ENCODE assay signal across 8 cellular contexts in the genomic region with DNA sequence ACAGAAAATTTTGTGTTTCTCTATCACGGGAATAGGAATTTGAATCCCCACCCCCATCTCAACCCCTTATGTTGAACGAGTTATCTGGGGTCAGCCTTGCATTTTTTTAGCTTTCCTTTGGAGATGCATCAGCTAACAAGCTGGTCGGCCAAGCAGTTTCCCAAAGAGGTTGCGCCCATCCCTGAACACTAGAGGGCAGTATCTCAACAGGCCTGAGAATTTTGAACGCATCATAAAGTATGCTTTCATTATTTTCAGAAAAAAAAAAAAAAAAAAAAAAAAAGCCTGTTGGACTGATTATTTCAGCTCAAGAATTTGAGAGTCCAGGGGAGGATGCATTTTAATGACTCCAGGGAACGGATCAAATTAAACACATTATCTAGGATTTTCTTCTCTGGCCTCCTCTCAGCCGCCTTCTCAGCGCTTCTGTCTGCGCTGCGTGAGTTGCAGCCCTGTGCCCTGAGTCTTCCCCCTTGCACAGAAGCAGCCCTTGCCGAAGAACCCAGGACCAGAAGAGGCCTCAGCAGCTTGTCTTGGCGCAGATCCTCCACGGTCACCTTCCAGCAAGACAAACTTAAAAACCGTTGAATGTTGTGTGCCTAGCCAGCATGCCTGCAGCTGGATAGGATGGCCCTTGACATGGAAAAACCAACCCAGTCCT.
DNase-seq lines count a peak whose midpoint lies in the region; ATAC-seq, FAIRE-seq and TF ChIP-seq lines count a peak whose summit lies in the region.

No MANE protein-coding gene starts in this region.

- no peak overlapping the region for H3K56ac ChIP-seq in H1 (replicated peaks; ENCODE audit: insufficient read length, low read depth, low read length)

- H3K4me1 ChIP-seq in BE2C = no peaks in the 10 kb centered on the region
- H3K4me1 ChIP-seq in H1 (replicated peaks in 1 of 4; ENCODE audit: control insufficient read depth in 3 of 4, insufficient read depth in 4 of 4, low read length in 3 of 4) = no peaks in the 10 kb centered on the region

- H2BK20ac ChIP-seq in H1 (ENCODE audit: low read length) = no peak overlapping the region

- H3K9ac ChIP-seq in H1 (replicated peaks in 1 of 4; ENCODE audit: extremely low read depth in 1 of 4, low read depth in 3 of 4, low read length in 3 of 4) = 0 out of 7 replicates have a peak overlapping the region, but pooled peaks of 1 of the 4 experiments have one; percentile 2

- peaks cover 6% of the 10 kb centered on the region for H3K4me1 Mint-ChIP-seq in mesothelial cell of epicardium

- CTCF ChIA-PET in H1 (lab: Charles Lee; ENCODE audit: partially characterized antibody) = interaction anchor here (0.6 to 4.5 kb wide), 47 partner anchors 11 to 706 kb away, joined by 3 to 34 read pairs (median 4); no protein-coding TSS in a partner anchor

- no peaks in the 10 kb centered on the region for H4K20me1 ChIP-seq in H1 (replicated peaks in 1 of 2; ENCODE audit: control insufficient read depth in 1 of 2, insufficient read depth in 2 of 2, low read length in 2 of 2)

- FAIRE-seq in H1 (lab: Jason Lieb, UNC) = peak; percentile 91

- H4K91ac ChIP-seq in H1 (replicated peaks; ENCODE audit: insufficient read length, low read length) = no peak overlapping the region

- H3K4me3 Mint-ChIP-seq in mesothelial cell of epicardium = no peak overlapping the region

- no peak overlapping the region for H4K8ac ChIP-seq in H1 (ENCODE audit: extremely low read depth, insufficient read depth, low read length)

- H3K9me3 ChIP-seq in BE2C (no peaks in the 10 kb centered on the region), H1 (ENCODE audit: insufficient read depth in 2 of 2, low read depth in 1 of 2, low read length in 1 of 2) (no peaks in the 10 kb centered on the region)

- no peak for TF ChIP-seq EP300 in H1 (IDR thresholded peaks at IDR 0.05; ENCODE audit: borderline replicate concordance in 1 of 2, low read depth in 2 of 2, low read length in 2 of 2)

- H3K36me3 Mint-ChIP-seq in mesothelial cell of epicardium = no peaks in the 10 kb centered on the region

- ATAC-seq in GM19351 (IDR thresholded peaks at IDR 0.05; ENCODE audit: unreplicated experiment) (peak; percentile 37), GM21515 (IDR thresholded peaks at IDR 0.05; ENCODE audit: unreplicated experiment) (no peak)

- no peak overlapping the region for H2BK15ac ChIP-seq in H1 (ENCODE audit: low read length)

- no peak overlapping the region for H2BK12ac ChIP-seq in H1 (ENCODE audit: low read depth, low read length)

- no peak overlapping the region for H2BK5ac ChIP-seq in H1 (ENCODE audit: low read depth, low read length)

- H4K5ac ChIP-seq in H1 (ENCODE audit: insufficient read length, low read depth, low read length) = no peak overlapping the region

- DNase-seq in BE2C = peak; percentile 37
- DNase-seq in NCI-H2196 treated with DMSO at 0.1 percent for 48 hours (lab: John Stamatoyannopoulos, UW; ENCODE audit: unreplicated experiment) = peak; percentile 41
- DNase-seq in activated CD4-positive, alpha-beta T cell treated with anti-CD3 and anti-CD28 coated beads, Interleukin-2, amount 50 U/mL, for 48 hours = peak; percentile 55 to 69
- DNase-seq in H1 (ENCODE audit: low read depth in 1 of 2, low spot score in 2 of 2) = peak in 1 of 2 experiments; percentile 67
- peak in 1 of 2 experiments; percentile 68 for DNase-seq in mesothelial cell of epicardium (ENCODE audit: low spot score in 2 of 2, unreplicated experiment in 2 of 2)
- peak; percentile 74 for DNase-seq in stimulated activated CD8-positive, alpha-beta memory T cell treated with anti-CD3 and anti-CD28 coated beads, Interleukin-4, amount 100 ng/mL, for 48 hours

- peaks cover 14% of the 10 kb centered on the region for H3K27me3 Mint-ChIP-seq in mesothelial cell of epicardium (ENCODE audit: low read depth)

- H3K27ac Mint-ChIP-seq in mesothelial cell of epicardium = no peak overlapping the region

- H3K4me2 ChIP-seq in H1 (ENCODE audit: insufficient read depth in 1 of 2, low read depth in 2 of 2, low read length in 2 of 2) = no peak overlapping the region

- H3K4ac ChIP-seq in H1 (replicated peaks; ENCODE audit: insufficient read length, low read depth, low read length) = no peak overlapping the region

- H3K27me3 ChIP-seq in BE2C = peaks cover 3% of the 10 kb centered on the region; the same call in 1 of the 2 replicates
- H3K27me3 ChIP-seq in H1 (replicated peaks in 1 of 4; ENCODE audit: control insufficient read depth in 3 of 4, extremely low read depth in 1 of 4, insufficient read depth in 3 of 4, low read length in 3 of 4) = no peaks in the 10 kb centered on the region

- H3K18ac ChIP-seq in H1 (ENCODE audit: extremely low read depth, low read length) = no peak overlapping the region

- POLR2A ChIA-PET in H1 (lab: Charles Lee; ENCODE audit: partially characterized antibody) = no interaction called here

- no peak for TF ChIP-seq POLR2A in H1 (IDR thresholded peaks at IDR 0.05; ENCODE audit: control extremely low read depth in 1 of 2, low read depth in 2 of 2, low read length in 2 of 2)

- no peak overlapping the region for H3K14ac ChIP-seq in H1 (ENCODE audit: insufficient read length)

- H3K4me3 ChIP-seq in BE2C (ENCODE audit: low read depth, low read length) (peak overlapping the region; percentile 49), H1 (ENCODE audit: extremely low read depth in 1 of 4, insufficient read depth in 2 of 4, low read depth in 3 of 4, low read length in 4 of 4) (no peak overlapping the region)

- no peaks in the 10 kb centered on the region for H3K9me3 Mint-ChIP-seq in mesothelial cell of epicardium

- no peaks in the 10 kb centered on the region for H3K23me2 ChIP-seq in H1 (ENCODE audit: low read depth, low read length)

- H3K23ac ChIP-seq in H1 (ENCODE audit: insufficient read length) = no peak overlapping the region

- peak overlapping the region; percentile 76 for H2AFZ ChIP-seq in H1 (ENCODE audit: low read length)

- H2BK120ac ChIP-seq in H1 (replicated peaks; ENCODE audit: low read depth, low read length) = no peak overlapping the region

- H3K36me3 ChIP-seq in BE2C (no peaks in the 10 kb centered on the region), H1 (ENCODE audit: control insufficient read depth in 2 of 4, insufficient read depth in 4 of 4, low read length in 3 of 4) (no peaks in the 10 kb centered on the region)

- no peak overlapping the region for H2AK5ac ChIP-seq in H1 (ENCODE audit: low read depth, low read length)

- peak; percentile 76 to 81 for TF ChIP-seq RAD21 in H1 (IDR thresholded peaks at IDR 0.05 in 1 of 2, conservative IDR thresholded peaks at IDR 0.05 in 1 of 2; ENCODE audit: low read depth in 2 of 2, low read length in 2 of 2)

- WGBS in H1 (ENCODE audit: extremely low coverage in 1 of 2, insufficient coverage in 1 of 2, insufficient read length in 1 of 2, insufficient replicate concordance in 2 of 2, low coverage in 1 of 2, low lambda C conversion rate in 2 of 2, missing lambda C conversion rate in 1 of 2), 2 experiments = 49% methylated on average over 14 of the region's 14 CpGs; no CpG with 5 or more reads in 1 of the 2 experiments

- H3K27ac ChIP-seq in H1 (ENCODE audit: low read depth, low read length) = no peak overlapping the region

- no peaks in the 10 kb centered on the region for H3K79me2 ChIP-seq in H1 (ENCODE audit: control insufficient read depth in 1 of 2, insufficient read depth in 2 of 2, low read length in 2 of 2)

- H3K79me1 ChIP-seq in H1 (ENCODE audit: low read depth, low read length) = no peaks in the 10 kb centered on the region

- TF ChIP-seq CTCF in BE2C (IDR thresholded peaks at IDR 0.05; ENCODE audit: low read depth, low read length) (peak; percentile 91), H1 (IDR thresholded peaks at IDR 0.05; ENCODE audit: control extremely low read depth in 1 of 3, insufficient read depth in 1 of 3, low read depth in 1 of 3, low read length in 3 of 3) (peak; percentile 66 to 68 (median 66)), mesothelial cell of epicardium (IDR thresholded peaks at IDR 0.05; ENCODE audit: unreplicated experiment) (peak; percentile 79)

TF ChIP-seq in H1, 55 proteins besides CTCF, POLR2A, EP300 and RAD21:
- TF ChIP-seq RFX5 (IDR thresholded peaks at IDR 0.05; ENCODE audit: borderline replicate concordance, low read depth, low read length) = no peak
- no peak for TF ChIP-seq GTF2F1 (IDR thresholded peaks at IDR 0.05; ENCODE audit: borderline replicate concordance, low read depth, low read length)
- no peak for TF ChIP-seq SRF (IDR thresholded peaks at IDR 0.05; ENCODE audit: low read depth, low read length)
- TF ChIP-seq, protein P1, sequence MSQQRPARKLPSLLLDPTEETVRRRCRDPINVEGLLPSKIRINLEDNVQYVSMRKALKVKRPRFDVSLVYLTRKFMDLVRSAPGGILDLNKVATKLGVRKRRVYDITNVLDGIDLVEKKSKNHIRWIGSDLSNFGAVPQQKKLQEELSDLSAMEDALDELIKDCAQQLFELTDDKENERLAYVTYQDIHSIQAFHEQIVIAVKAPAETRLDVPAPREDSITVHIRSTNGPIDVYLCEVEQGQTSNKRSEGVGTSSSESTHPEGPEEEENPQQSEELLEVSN (IDR thresholded peaks at IDR 0.05) = no peak
- TF ChIP-seq POU5F1 (IDR thresholded peaks at IDR 0.05; ENCODE audit: low read depth, low read length) = no peak
- no peak for TF ChIP-seq RNF2 (IDR thresholded peaks at IDR 0.05; ENCODE audit: borderline replicate concordance, low read depth, low read length, missing control alignments, poor library complexity, severe bottlenecking)
- no peak for TF ChIP-seq RBBP5 (IDR thresholded peaks at IDR 0.05; ENCODE audit: borderline replicate concordance, low read depth, low read length)
- TF ChIP-seq HDAC2 (IDR thresholded peaks at IDR 0.05; ENCODE audit: borderline replicate concordance in 1 of 2, low read depth in 2 of 2, low read length in 2 of 2) = no peak
- TF ChIP-seq BACH1 (IDR thresholded peaks at IDR 0.05; ENCODE audit: low read length) = no peak
